Comparison of ENCODE assay signal across 25 cellular contexts in the genomic region with DNA sequence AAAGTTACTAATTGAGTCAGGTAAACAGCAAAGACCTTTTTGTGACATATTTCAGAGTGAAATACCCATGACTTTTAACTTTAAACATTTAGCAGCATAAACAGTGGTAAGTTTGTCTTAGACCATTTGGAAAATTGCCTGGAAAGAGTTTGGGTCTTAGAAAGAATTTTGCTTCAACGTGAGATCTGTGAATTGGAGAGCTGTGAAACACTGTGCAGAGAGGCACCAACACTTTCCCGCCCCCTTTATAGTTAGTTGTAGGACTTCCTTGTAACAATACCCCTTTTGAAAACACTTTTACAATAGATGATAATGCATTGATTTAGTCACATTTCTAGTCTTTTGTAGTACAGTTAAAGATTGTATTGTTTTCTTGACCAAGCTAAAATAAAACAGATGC. TPM values are rescaled to one million over a fixed set of nuclear protein-coding genes. Genes with fewer than 3 reads are reported as not detected.
A peak's percentile ranks its signal among the peaks of the same experiment; 100 is the strongest.
DNase-seq lines count a peak whose midpoint lies in the region; ATAC-seq, FAIRE-seq and TF ChIP-seq lines count a peak whose summit lies in the region.
"Had no signal": no experiment of that assay in that cellular context is flagged by ENCODE, and none has a peak within 500 bp of the region (broad histone marks: within the 10 kb centered on the region; RNA-seq: fewer than 3 reads in every experiment).

No MANE protein-coding gene starts in this region.

- TF ChIP-seq EP300 in A549 (IDR thresholded peaks at IDR 0.05) (no peak), SK-N-SH (IDR thresholded peaks at IDR 0.05; ENCODE audit: borderline replicate concordance in 1 of 2, low read depth in 1 of 2, low read length in 1 of 2) (no peak), gastroesophageal sphincter (IDR thresholded peaks at IDR 0.05) (no peak)

- H2AFZ ChIP-seq in SK-N-SH (ENCODE audit: low read depth) = peak overlapping the region; percentile 20; the same call in 1 of the 2 replicates

- no peak overlapping the region for H3K4me2 ChIP-seq in A549
- H3K4me2 ChIP-seq in SK-N-SH = no peak overlapping the region

- H3K27ac ChIP-seq in A549 (no peak overlapping the region), SK-N-SH (ENCODE audit: low read depth in 2 of 2, low read length in 1 of 2) (peak overlapping the region in 1 of 2 experiments; percentile 42; a peak in 1 of 4 replicates), gastroesophageal sphincter (peak overlapping the region; percentile 31 to 83 (median 60))
- no peak overlapping the region for H3K27ac ChIP-seq in CD4-positive, alpha-beta T cell (ENCODE audit: low read depth, low read length)
- H3K27ac ChIP-seq in CD4-positive, alpha-beta memory T cell (ENCODE audit: low read depth, low read length) = no peak overlapping the region
- H3K27ac ChIP-seq: cardiac muscle cell had no signal

- no peaks in the 10 kb centered on the region for H3K9me3 Mint-ChIP-seq in CD4-positive, alpha-beta T cell
- H3K9me3 Mint-ChIP-seq in nephron progenitor cell = no peaks in the 10 kb centered on the region
- H3K9me3 Mint-ChIP-seq in CD4-positive, alpha-beta memory T cell = no peaks in the 10 kb centered on the region
- H3K9me3 Mint-ChIP-seq: H9; natural killer cell; stimulated activated effector memory CD8-positive, alpha-beta T cell treated with anti-CD3 and anti-CD28 coated beads, Interleukin-12 subunit alpha, Interleukin-12 subunit beta, amount 100 ng/mL, for 72 hours had no signal

- no peaks in the 10 kb centered on the region for H3K79me2 ChIP-seq in SK-N-SH (ENCODE audit: insufficient read depth)

- no peaks in the 10 kb centered on the region for H3K27me3 Mint-ChIP-seq in CD4-positive, alpha-beta T cell
- peaks cover 4% of the 10 kb centered on the region for H3K27me3 Mint-ChIP-seq in nephron progenitor cell (ENCODE audit: low read depth, poor library complexity)
- no peaks in the 10 kb centered on the region for H3K27me3 Mint-ChIP-seq in CD4-positive, alpha-beta memory T cell

- H3K4me1 ChIP-seq in A549 (peaks cover 15% of the 10 kb centered on the region; the same call in 2 of the 3 replicates), SK-N-SH (ENCODE audit: control insufficient read depth in 1 of 2, insufficient read depth in 2 of 2, low read depth in 1 of 2, low read length in 1 of 2) (no peaks in the 10 kb centered on the region; a peak in 2 of 4 replicates), gastroesophageal sphincter (peaks cover 0 to 65% (median 18%) of the 10 kb centered on the region in 3 donors)
- H3K4me1 ChIP-seq in CD4-positive, alpha-beta memory T cell (ENCODE audit: insufficient read depth, low read length) = peaks cover 41% of the 10 kb centered on the region

- H3K9me3 ChIP-seq in A549 (no peaks in the 10 kb centered on the region), SK-N-SH (no peaks in the 10 kb centered on the region), gastroesophageal sphincter (no peaks in the 10 kb centered on the region)
- H3K9me3 ChIP-seq in CD4-positive, alpha-beta T cell (ENCODE audit: control insufficient read depth, low read length) = no peaks in the 10 kb centered on the region
- no peaks in the 10 kb centered on the region for H3K9me3 ChIP-seq in CD4-positive, alpha-beta memory T cell (ENCODE audit: control insufficient read depth in 1 of 2, low read length in 2 of 2)

- peaks cover 64% of the 10 kb centered on the region for H3K4me1 Mint-ChIP-seq in CD4-positive, alpha-beta T cell (ENCODE audit: low read depth)
- H3K4me1 Mint-ChIP-seq in nephron progenitor cell = no peaks in the 10 kb centered on the region
- H3K4me1 Mint-ChIP-seq in CD4-positive, alpha-beta memory T cell = peaks cover 32 to 47% (median 40%) of the 10 kb centered on the region in 4 donors
- H3K4me1 Mint-ChIP-seq: H9 had no signal

- DNase-seq in A549 (ENCODE audit: low read depth in 1 of 2, low spot score in 1 of 2) (no peak), SK-N-SH (no peak), nephron progenitor cell (no peak), GM10266 (ENCODE audit: extremely low spot score) (no peak), urothelium cell line (ENCODE audit: low spot score) (no peak)
- DNase-seq in CD4-positive, alpha-beta T cell = no peak
- DNase-seq in CD4-positive, alpha-beta memory T cell = no peak
- DNase-seq: activated CD4-positive, CD25-positive, alpha-beta regulatory T cell; activated CD8-positive, alpha-beta memory T cell treated with anti-CD3 and anti-CD28 coated beads for 24 hours; activated T-cell treated with anti-CD3 and anti-CD28 coated beads, Interleukin-2, amount 50 U/mL, for 48 hours; DMS79 treated with DMSO at 0.1 percent for 48 hours; H9; Kasumi-1; left cardiac atrium; mesendoderm; natural killer cell; NCI-H1417; NCI-H2107; NCI-H510A; posterior cingulate gyrus; RPMI8226; trophoblast cell had no signal

- H3F3A ChIP-seq in SK-N-SH (replicated peaks; ENCODE audit: insufficient read depth) = peaks cover 25% of the 10 kb centered on the region

- no peak for TF ChIP-seq CTCF in A549 (IDR thresholded peaks at IDR 0.05)
- no peak for TF ChIP-seq CTCF in CD4-positive, alpha-beta T cell (IDR thresholded peaks at IDR 0.05)
- no peak for TF ChIP-seq CTCF in SK-N-SH (IDR thresholded peaks at IDR 0.05)
- TF ChIP-seq CTCF in gastroesophageal sphincter (IDR thresholded peaks at IDR 0.05) = no peak
- no peak for TF ChIP-seq CTCF in nephron progenitor cell (IDR thresholded peaks at IDR 0.05)
- TF ChIP-seq CTCF in GM10266 (IDR thresholded peaks at IDR 0.05; ENCODE audit: control insufficient read depth, insufficient read depth, low read depth, missing control alignments) = no peak

- H4K20me1 ChIP-seq in SK-N-SH (ENCODE audit: insufficient read depth) = no peaks in the 10 kb centered on the region

- no peaks in the 10 kb centered on the region for H3K36me3 Mint-ChIP-seq in CD4-positive, alpha-beta T cell (ENCODE audit: low read depth)
- no peaks in the 10 kb centered on the region for H3K36me3 Mint-ChIP-seq in nephron progenitor cell (ENCODE audit: low read depth)
- H3K36me3 Mint-ChIP-seq in CD4-positive, alpha-beta memory T cell = no peaks in the 10 kb centered on the region
- H3K36me3 Mint-ChIP-seq: natural killer cell had no signal

- ATAC-seq in A549 (no peak), gastroesophageal sphincter (no peak)
- ATAC-seq in CD4-positive, alpha-beta T cell (ENCODE audit: poor library complexity) = no peak
- ATAC-seq: left cardiac atrium; natural killer cell; stimulated activated effector memory CD8-positive, alpha-beta T cell treated with anti-CD3 and anti-CD28 coated beads, Interleukin-12 subunit alpha, Interleukin-12 subunit beta, amount 100 ng/mL, for 72 hours had no signal

- no peak overlapping the region for H3K27ac Mint-ChIP-seq in CD4-positive, alpha-beta T cell
- H3K27ac Mint-ChIP-seq in nephron progenitor cell = no peak overlapping the region
- no peak overlapping the region for H3K27ac Mint-ChIP-seq in CD4-positive, alpha-beta memory T cell
- H3K27ac Mint-ChIP-seq: H9; natural killer cell; stimulated activated effector memory CD8-positive, alpha-beta T cell treated with anti-CD3 and anti-CD28 coated beads, Interleukin-12 subunit alpha, Interleukin-12 subunit beta, amount 100 ng/mL, for 72 hours had no signal

- WGBS in A549 (ENCODE audit: missing lambda C conversion rate) = 45% methylated on average over 2 of the region's 2 CpGs
- 56% methylated on average over 2 of the region's 2 CpGs for WGBS in SK-N-SH (ENCODE audit: low lambda C conversion rate)
- WGBS in gastroesophageal sphincter (ENCODE audit: low coverage in 1 of 2), 2 donors = 27 to 29% methylated on average over 2 of the region's 2 CpGs

- POLR2A ChIA-PET in A549 (lab: Yijun Ruan, JAX) (no interaction called here), SK-N-SH (lab: Yijun Ruan, JAX) (no interaction called here)
- POLR2A ChIA-PET in CD4-positive, alpha-beta T cell (lab: Charles Lee) = interaction anchor here (0.8 to 1.9 kb wide), 6 partner anchors 9 to 60 kb away, joined by 3 to 10 read pairs (median 4); partner anchors contain the start of gene MBNL1
- POLR2A ChIA-PET in CD4-positive, alpha-beta memory T cell (lab: Charles Lee; ENCODE audit: partially characterized antibody) = interaction anchor here (1.1 to 2.5 kb wide), 5 partner anchors 12 to 44 kb away, joined by 3 to 8 read pairs (median 5); partner anchors contain the start of gene MBNL1

- CTCF ChIA-PET in A549 (lab: Yijun Ruan, JAX) = no interaction called here
- CTCF ChIA-PET in CD4-positive, alpha-beta T cell (lab: Charles Lee) = interaction anchor here (0.8 to 1.8 kb wide), 2 partner anchors 9 to 44 kb away, joined by 3 to 7 read pairs; no protein-coding TSS in a partner anchor
- CTCF ChIA-PET in SK-N-SH (lab: Yijun Ruan, JAX) = no interaction called here
- CTCF ChIA-PET in CD4-positive, alpha-beta memory T cell (lab: Charles Lee; ENCODE audit: partially characterized antibody) = interaction anchor here (1.3 to 1.8 kb wide), 2 partner anchors 9 to 27 kb away, joined by 4 to 7 read pairs; no protein-coding TSS in a partner anchor

- no peaks in the 10 kb centered on the region for H3K27me3 ChIP-seq in CD4-positive, alpha-beta T cell (ENCODE audit: control insufficient read depth, insufficient read depth, low read length)
- H3K27me3 ChIP-seq in SK-N-SH (ENCODE audit: insufficient read depth) (no peaks in the 10 kb centered on the region), gastroesophageal sphincter (no peaks in the 10 kb centered on the region)
- no peaks in the 10 kb centered on the region for H3K27me3 ChIP-seq in CD4-positive, alpha-beta memory T cell (ENCODE audit: insufficient read depth, low read length)
- H3K27me3 ChIP-seq: cardiac muscle cell had no signal

- no peak overlapping the region for H3K4me3 ChIP-seq in A549
- no peak overlapping the region for H3K4me3 ChIP-seq in SK-N-SH (ENCODE audit: low read depth in 2 of 2, low read length in 1 of 2)
- no peak overlapping the region for H3K4me3 ChIP-seq in gastroesophageal sphincter
- H3K4me3 ChIP-seq in CD4-positive, alpha-beta memory T cell (ENCODE audit: low read length in 2 of 2) = no peak overlapping the region
- H3K4me3 ChIP-seq: cardiac muscle cell had no signal

- H3K36me3 ChIP-seq in SK-N-SH (replicated peaks in 1 of 2; ENCODE audit: control insufficient read depth in 1 of 2, insufficient read depth in 2 of 2, low read length in 1 of 2) (no peaks in the 10 kb centered on the region), gastroesophageal sphincter (no peaks in the 10 kb centered on the region)
- H3K36me3 ChIP-seq in CD4-positive, alpha-beta memory T cell (ENCODE audit: insufficient read depth, low read length) = no peaks in the 10 kb centered on the region
- H3K36me3 ChIP-seq: cardiac muscle cell had no signal

- TF ChIP-seq POLR2A in A549 (IDR thresholded peaks at IDR 0.05; ENCODE audit: low read length) (no peak), gastroesophageal sphincter (IDR thresholded peaks at IDR 0.05) (no peak)

- peak overlapping the region; percentile 0 for H3K4me3 Mint-ChIP-seq in CD4-positive, alpha-beta T cell
- no peak overlapping the region for H3K4me3 Mint-ChIP-seq in nephron progenitor cell
- peak overlapping the region in 2 of 8 donors; percentile 7 to 27 for H3K4me3 Mint-ChIP-seq in CD4-positive, alpha-beta memory T cell
- H3K4me3 Mint-ChIP-seq: H9; natural killer cell; stimulated activated effector memory CD8-positive, alpha-beta T cell treated with anti-CD3 and anti-CD28 coated beads, Interleukin-12 subunit alpha, Interleukin-12 subunit beta, amount 100 ng/mL, for 72 hours had no signal

- H3K9ac ChIP-seq in SK-N-SH = no peak overlapping the region

- H3K9me2 ChIP-seq in SK-N-SH = no peaks in the 10 kb centered on the region

- no peak for TF ChIP-seq RAD21 in A549 (conservative IDR thresholded peaks at IDR 0.05 in 1 of 2, IDR thresholded peaks at IDR 0.05 in 1 of 2)
- no peak for TF ChIP-seq RAD21 in SK-N-SH (IDR thresholded peaks at IDR 0.05; ENCODE audit: low read length)

- peak; percentile 46 for FAIRE-seq in A549 (lab: Jason Lieb, UNC)
- no peak for FAIRE-seq in urothelium cell line (lab: Jason Lieb, UNC)

- intact Hi-C loops in CD4-positive, alpha-beta T cell (cut with DNase I, micrococcal nuclease) = no loop called here
- intact Hi-C loops in CD4-positive, alpha-beta memory T cell (cut with micrococcal nuclease) = no loop called here

RNA-seq across cellular contexts. Expression of gene MBNL1, which starts 43.6 kb away (rescaled TPM):
- 92.5 and 114 TPM in 2 replicates for polyA plus RNA-seq in A549 (2011; rRNA removed)
- 38.1 and 53.4 TPM in 2 replicates for polyA plus RNA-seq in A549 (2012; cell fraction: cytosol; rRNA removed)
- polyA plus RNA-seq in A549 (2012; cell fraction: nucleus; rRNA removed) = 23.1 and 23.7 TPM in 2 replicates
- polyA plus RNA-seq in A549 (2017; fragmentation: RNase III; extraction: RNeasy Plus Mini Kit Qiagen cat#74134 plus additional on column Dnase treatment) = 59.6 to 60.5 TPM (median 59.9 TPM) in 3 replicates
- polyA minus RNA-seq in A549 (2011; rRNA and poly(A)+ RNA removed) = 330 and 339 TPM in 2 replicates
- 100 to 1,000 TPM; 551 to 561 TPM for total RNA-seq in CD4-positive, alpha-beta T cell
- polyA plus RNA-seq in SK-N-SH (2012; rRNA removed) = 44.3 and 65.1 TPM in 2 replicates
- 53.4 and 63.3 TPM in 2 replicates for polyA plus RNA-seq in SK-N-SH (2012; cell fraction: cytosol; rRNA removed)
- 56.9 and 69.6 TPM in 2 replicates for polyA plus RNA-seq in SK-N-SH (2012; cell fraction: nucleus; rRNA removed)
- total RNA-seq in gastroesophageal sphincter = 100 to 1,000 TPM; 623 to 745 (median 684) TPM
- 100 to 1,000 TPM; 420 to 430 TPM for total RNA-seq in CD4-positive, alpha-beta memory T cell
- polyA plus RNA-seq in CD4-positive, alpha-beta memory T cell = 100 to 1,000 TPM; 289 to 302 TPM

Comparison
In these comparisons a context has a peak if more than half of its experiments do, and no peak if none do; other contexts are left out.
1. H3K27ac ChIP-seq: peak in gastroesophageal sphincter (4 of 4); none in A549 (0 of 2), CD4-positive, alpha-beta T cell (single experiment) and CD4-positive, alpha-beta memory T cell (single experiment).
2. CTCF ChIA-PET loops: an anchor here in CD4-positive, alpha-beta T cell (0.8 to 1.8 kb wide) and CD4-positive, alpha-beta memory T cell (1.3 to 1.8 kb wide); none called in A549 and SK-N-SH.
3. POLR2A ChIA-PET loops: an anchor here in CD4-positive, alpha-beta T cell (0.8 to 1.9 kb wide) and CD4-positive, alpha-beta memory T cell (1.1 to 2.5 kb wide); none called in A549 and SK-N-SH.